ENCODE assay signal across 9 cellular contexts in genomic region chr4:40918330-40918729, GRCh38.
DNase-seq lines count a peak whose midpoint lies in the region; ATAC-seq and TF ChIP-seq lines count a peak whose summit lies in the region.
"Had no signal": no experiment of that assay in that cellular context is flagged by ENCODE, and none has a peak within 500 bp of the region (broad histone marks: within the 10 kb centered on the region; RNA-seq: fewer than 3 reads in every experiment).

No MANE protein-coding gene starts in this region.

- H3K4me1 ChIP-seq in esophagus muscularis mucosa (peaks cover 15 to 21% (median 18%) of the 10 kb centered on the region in 4 donors), sigmoid colon (peaks cover 0 to 13% (median 13%) of the 10 kb centered on the region in 4 donors), Caco-2 (no peaks in the 10 kb centered on the region)

- no peak for TF ChIP-seq CTCF in esophagus muscularis mucosa (IDR thresholded peaks at IDR 0.05)
- no peak for TF ChIP-seq CTCF in sigmoid colon (IDR thresholded peaks at IDR 0.05)
- TF ChIP-seq CTCF in Caco-2 (IDR thresholded peaks at IDR 0.05; ENCODE audit: insufficient read depth in 1 of 2, low read depth in 1 of 2, low read length in 1 of 2, severe bottlenecking in 1 of 2, unreplicated experiment in 1 of 2): no peak
- no peak for TF ChIP-seq CTCF in type B pancreatic cell (conservative IDR thresholded peaks at IDR 0.05)

- DNase-seq in EL (peak; percentile 77), NCI-H2196 (lab: John Stamatoyannopoulos, UW; ENCODE audit: unreplicated experiment) (peak; percentile 55), esophagus muscularis mucosa (ENCODE audit: extremely low spot score) (no peak), sigmoid colon (peak; percentile 87), Caco-2 (no peak), type B pancreatic cell (ENCODE audit: extremely low spot score, unreplicated experiment) (no peak)
- no peak for DNase-seq in activated CD4-positive, alpha-beta T cell treated with anti-CD3 and anti-CD28 coated beads, Interleukin-2, amount 50 U/mL, for 48 hours
- DNase-seq: activated CD4-positive, alpha-beta T cell treated with anti-CD3 and anti-CD28 coated beads, Interleukin-2, amount 10 ng/mL, durations not matched to agents 7 days and 5 days had no signal

- no peaks in the 10 kb centered on the region for H3K9me3 Mint-ChIP-seq in Caco-2 (ENCODE audit: unreplicated experiment)
- H3K9me3 Mint-ChIP-seq in type B pancreatic cell: no peaks in the 10 kb centered on the region
- H3K9me3 Mint-ChIP-seq: activated CD4-positive, alpha-beta T cell treated with anti-CD3 and anti-CD28 coated beads, Interleukin-2, amount 10 ng/mL, durations not matched to agents 7 days and 5 days had no signal

- H3K4me1 Mint-ChIP-seq in Caco-2 (ENCODE audit: low read depth, unreplicated experiment) (no peaks in the 10 kb centered on the region), type B pancreatic cell (ENCODE audit: unreplicated experiment) (no peaks in the 10 kb centered on the region)

- H3K4me3 ChIP-seq in esophagus muscularis mucosa (no peak overlapping the region), sigmoid colon (no peak overlapping the region), Caco-2 (ENCODE audit: low read depth, low read length) (no peak overlapping the region)

- TF ChIP-seq POLR2A in esophagus muscularis mucosa (IDR thresholded peaks at IDR 0.05; ENCODE audit: low read depth) (no peak), sigmoid colon (IDR thresholded peaks at IDR 0.05) (no peak)

- intact Hi-C loops in esophagus muscularis mucosa (cut with DNase I) (no loop called here), sigmoid colon (cut with DNase I) (no loop called here), Caco-2 (cut with micrococcal nuclease; ENCODE audit: unreplicated experiment) (no loop called here)

- H3K27ac ChIP-seq in esophagus muscularis mucosa (replicated peaks in 1 of 4) (peak overlapping the region in 3 of 4 donors; percentile 9 to 19 (median 10)), sigmoid colon (peak overlapping the region in 1 of 4 donors; percentile 32)

- CTCF ChIA-PET in Caco-2 (lab: Charles Lee): interaction anchor here (0.7 kb wide), 1 partner anchor 786 kb away, joined by 4 read pairs; no protein-coding TSS in a partner anchor

- WGBS in esophagus muscularis mucosa: 36% methylated on average over 4 of the region's 4 CpGs
- 39 to 45% methylated on average over 4 of the region's 4 CpGs for WGBS in sigmoid colon, 2 donors

- H3K36me3 ChIP-seq in esophagus muscularis mucosa: peaks cover 0 to 6% (median 0%) of the 10 kb centered on the region in 4 donors
- H3K36me3 ChIP-seq in sigmoid colon: no peaks in the 10 kb centered on the region
- H3K36me3 ChIP-seq in Caco-2 (ENCODE audit: control insufficient read depth, insufficient read depth, low read length): no peaks in the 10 kb centered on the region; the same call in 1 of the 2 replicates

- H3K27me3 ChIP-seq in esophagus muscularis mucosa (no peaks in the 10 kb centered on the region), sigmoid colon (no peaks in the 10 kb centered on the region), Caco-2 (replicated peaks; ENCODE audit: control insufficient read depth, insufficient read depth, low read length) (no peaks in the 10 kb centered on the region)

- H3K4me3 Mint-ChIP-seq in Caco-2 (ENCODE audit: unreplicated experiment) (no peak overlapping the region), type B pancreatic cell (no peak overlapping the region)
- H3K4me3 Mint-ChIP-seq: activated CD4-positive, alpha-beta T cell treated with anti-CD3 and anti-CD28 coated beads, Interleukin-2, amount 10 ng/mL, durations not matched to agents 7 days and 5 days had no signal

- no TSS peak for BruUV-seq in Caco-2 (replicated peaks; lab: Mats Ljungman, UMichigan)

- ATAC-seq in GM19328 (IDR thresholded peaks at IDR 0.05; ENCODE audit: unreplicated experiment): no peak

- POLR2A ChIA-PET in Caco-2 (lab: Charles Lee): no interaction called here

- TF ChIP-seq EP300 in esophagus muscularis mucosa (IDR thresholded peaks at IDR 0.05) (no peak), sigmoid colon (IDR thresholded peaks at IDR 0.05) (no peak)

- H3K27me3 Mint-ChIP-seq in Caco-2 (ENCODE audit: insufficient read depth, unreplicated experiment) (no peaks in the 10 kb centered on the region), type B pancreatic cell (no peaks in the 10 kb centered on the region)
- H3K27me3 Mint-ChIP-seq: activated CD4-positive, alpha-beta T cell treated with anti-CD3 and anti-CD28 coated beads, Interleukin-2, amount 10 ng/mL, durations not matched to agents 7 days and 5 days had no signal

- no peak overlapping the region for H3K27ac Mint-ChIP-seq in Caco-2 (ENCODE audit: unreplicated experiment)
- no peak overlapping the region for H3K27ac Mint-ChIP-seq in type B pancreatic cell
- H3K27ac Mint-ChIP-seq: activated CD4-positive, alpha-beta T cell treated with anti-CD3 and anti-CD28 coated beads, Interleukin-2, amount 10 ng/mL, durations not matched to agents 7 days and 5 days had no signal

- H3K36me3 Mint-ChIP-seq in Caco-2 (ENCODE audit: insufficient read depth, unreplicated experiment) (peaks cover 66% of the 10 kb centered on the region), type B pancreatic cell (peaks cover 4% of the 10 kb centered on the region)

- H3K9me3 ChIP-seq in esophagus muscularis mucosa (no peaks in the 10 kb centered on the region), sigmoid colon (no peaks in the 10 kb centered on the region), Caco-2 (no peaks in the 10 kb centered on the region)

Comparison
In these comparisons a context has a peak if more than half of its experiments do, and no peak if none do; other contexts are left out.
1. DNase-seq: peak in EL (single experiment), NCI-H2196 (single experiment) and sigmoid colon (single experiment); none in esophagus muscularis mucosa (single experiment), Caco-2 (0 of 2), activated CD4-positive, alpha-beta T cell treated with anti-CD3 and anti-CD28 coated beads, Interleukin-2, amount 50 U/mL, for 48 hours (0 of 2) and type B pancreatic cell (single experiment).